Comparison of ENCODE assay signal across 10 cellular contexts in the genomic region with DNA sequence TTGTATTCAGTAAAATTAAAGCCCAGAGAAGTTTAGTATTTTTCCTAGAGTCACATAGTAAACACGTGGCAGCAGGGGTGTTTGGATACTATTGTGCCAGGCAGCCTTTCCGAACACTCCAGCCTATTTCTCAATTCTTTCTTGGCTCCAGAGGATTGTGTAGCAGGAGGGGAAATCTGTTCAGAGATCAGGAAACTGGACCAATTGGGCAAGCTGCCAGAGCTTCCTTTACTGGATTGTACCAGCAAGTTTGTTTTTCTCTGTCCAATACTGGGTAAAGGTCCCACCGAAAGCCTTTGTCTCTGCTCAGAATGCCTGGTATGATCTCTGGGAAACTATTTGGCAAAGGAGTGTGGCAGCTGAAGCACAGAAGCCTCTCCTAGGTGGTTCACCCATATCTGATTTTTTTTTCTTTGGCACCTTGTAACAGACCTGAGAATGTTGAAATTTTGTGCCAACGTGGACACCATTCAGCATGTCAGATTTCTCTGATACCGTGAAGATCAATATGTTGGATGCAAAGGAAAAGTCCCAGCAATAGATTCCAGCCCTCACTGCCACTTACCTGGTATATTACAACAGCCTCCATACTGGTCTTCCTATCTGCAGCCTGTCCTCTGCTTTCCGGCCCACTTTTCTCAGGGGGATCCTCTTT.
DNase-seq lines count a peak whose midpoint lies in the region; ATAC-seq and TF ChIP-seq lines count a peak whose summit lies in the region.
"Had no signal": no experiment of that assay in that cellular context is flagged by ENCODE, and none has a peak within 500 bp of the region (broad histone marks: within the 10 kb centered on the region; RNA-seq: fewer than 3 reads in every experiment).

No MANE protein-coding gene starts in this region.

- no peak overlapping the region for H3K27ac ChIP-seq in SK-N-SH (ENCODE audit: low read depth in 2 of 2, low read length in 1 of 2)
- peak overlapping the region; percentile 54 to 57 for H3K27ac ChIP-seq in aorta (ENCODE audit: low read depth in 1 of 2, low read length in 2 of 2)
- H3K27ac ChIP-seq: brain microvascular endothelial cell had no signal

- no peaks in the 10 kb centered on the region for H3K36me3 Mint-ChIP-seq in natural killer cell
- no peaks in the 10 kb centered on the region for H3K36me3 Mint-ChIP-seq in activated T-helper 17 cell treated with anti-CD3 and anti-CD28 coated beads, Interleukin-2, amount 50 U/mL, for 72 hours (ENCODE audit: low read depth)

- H3K4me1 Mint-ChIP-seq in natural killer cell: peaks cover 13% of the 10 kb centered on the region in 2 donors
- H3K4me1 Mint-ChIP-seq in activated T-helper 17 cell treated with anti-CD3 and anti-CD28 coated beads, Interleukin-2, amount 50 U/mL, for 72 hours: no peaks in the 10 kb centered on the region

- H3K4me3 ChIP-seq in SK-N-SH (ENCODE audit: low read depth in 2 of 2, low read length in 1 of 2) (no peak overlapping the region), fibroblast of the aortic adventitia (ENCODE audit: low read depth, low read length) (no peak overlapping the region), aorta (ENCODE audit: low read length in 2 of 2) (no peak overlapping the region)

- 78% methylated on average over 6 of the region's 6 CpGs for WGBS in SK-N-SH (ENCODE audit: low lambda C conversion rate)
- 25 to 29% methylated on average over 6 of the region's 6 CpGs for WGBS in aorta, 2 donors

- DNase-seq in SK-N-SH (peak; percentile 4), fibroblast of the aortic adventitia (ENCODE audit: low read depth) (peak; percentile 81), myocyte (ENCODE audit: low read depth) (peak; percentile 76), aorta (peak; percentile 81 to 93), NCI-H2227 treated with DMSO at 0.1 percent for 48 hours (lab: John Stamatoyannopoulos, UW) (no peak), natural killer cell (no peak)
- DNase-seq: brain microvascular endothelial cell; stimulated activated CD4-positive, alpha-beta T cell treated with anti-CD3 and anti-CD28 coated beads, Interleukin-2, amount 100 ng/mL, for 48 hours had no signal

- H3K9me3 ChIP-seq in SK-N-SH (no peaks in the 10 kb centered on the region), aorta (ENCODE audit: control insufficient read depth, low read length) (no peaks in the 10 kb centered on the region)

- TF ChIP-seq CTCF in SK-N-SH (IDR thresholded peaks at IDR 0.05) (no peak), fibroblast of the aortic adventitia (IDR thresholded peaks at IDR 0.05; ENCODE audit: insufficient read depth, low read length) (no peak), natural killer cell (IDR thresholded peaks at IDR 0.05) (no peak)

- H3K4me2 ChIP-seq in SK-N-SH: no peak overlapping the region

- no peak overlapping the region for H3K4me3 Mint-ChIP-seq in natural killer cell
- H3K4me3 Mint-ChIP-seq in activated T-helper 17 cell treated with anti-CD3 and anti-CD28 coated beads, Interleukin-2, amount 50 U/mL, for 72 hours: no peak overlapping the region

- H4K20me1 ChIP-seq in SK-N-SH (ENCODE audit: insufficient read depth): no peaks in the 10 kb centered on the region

- no peak overlapping the region for H3K9ac ChIP-seq in SK-N-SH

- H3K4me1 ChIP-seq in SK-N-SH (ENCODE audit: control insufficient read depth in 1 of 2, insufficient read depth in 2 of 2, low read depth in 1 of 2, low read length in 1 of 2) (peaks cover 0 to 11% of the 10 kb centered on the region in 2 experiments; a peak in 2 of 4 replicates), aorta (ENCODE audit: control insufficient read depth in 1 of 2, insufficient read depth in 2 of 2, low read length in 2 of 2) (peaks cover 7 to 8% of the 10 kb centered on the region in 2 donors)

- H3K27me3 Mint-ChIP-seq in natural killer cell (ENCODE audit: low read depth in 2 of 2): no peaks in the 10 kb centered on the region
- no peaks in the 10 kb centered on the region for H3K27me3 Mint-ChIP-seq in activated T-helper 17 cell treated with anti-CD3 and anti-CD28 coated beads, Interleukin-2, amount 50 U/mL, for 72 hours

- CTCF ChIA-PET in SK-N-SH (lab: Yijun Ruan, JAX): no interaction called here

- no peaks in the 10 kb centered on the region for H3K9me2 ChIP-seq in SK-N-SH

- POLR2A ChIA-PET in SK-N-SH (lab: Yijun Ruan, JAX): no interaction called here

- no peak for TF ChIP-seq EP300 in SK-N-SH (IDR thresholded peaks at IDR 0.05; ENCODE audit: borderline replicate concordance in 1 of 2, low read depth in 1 of 2, low read length in 1 of 2)

- H3K79me2 ChIP-seq in SK-N-SH (ENCODE audit: insufficient read depth): no peaks in the 10 kb centered on the region

- H3K9me3 Mint-ChIP-seq in natural killer cell: no peaks in the 10 kb centered on the region
- H3K9me3 Mint-ChIP-seq in activated T-helper 17 cell treated with anti-CD3 and anti-CD28 coated beads, Interleukin-2, amount 50 U/mL, for 72 hours: no peaks in the 10 kb centered on the region

- no peaks in the 10 kb centered on the region for H3K36me3 ChIP-seq in SK-N-SH (replicated peaks in 1 of 2; ENCODE audit: control insufficient read depth in 1 of 2, insufficient read depth in 2 of 2, low read length in 1 of 2)
- no peaks in the 10 kb centered on the region for H3K36me3 ChIP-seq in aorta (ENCODE audit: control insufficient read depth in 1 of 2, insufficient read depth in 2 of 2, low read length in 1 of 2)
- H3K36me3 ChIP-seq: brain microvascular endothelial cell had no signal

- H2AFZ ChIP-seq in SK-N-SH (ENCODE audit: low read depth): no peak overlapping the region

- ATAC-seq in SK-N-SH treated with all-trans-retinoic acid at 6 μM for 48 hours (no peak), aorta (ENCODE audit: low FRiP score) (peak; percentile 86), natural killer cell (no peak)
- no peak for ATAC-seq in activated T-helper 17 cell treated with anti-CD3 and anti-CD28 coated beads, Interleukin-2, amount 50 U/mL, for 72 hours (replicated peaks)

- no peak for TF ChIP-seq RAD21 in SK-N-SH (IDR thresholded peaks at IDR 0.05; ENCODE audit: low read length)

- no peak overlapping the region for H3K27ac Mint-ChIP-seq in natural killer cell
- no peak overlapping the region for H3K27ac Mint-ChIP-seq in activated T-helper 17 cell treated with anti-CD3 and anti-CD28 coated beads, Interleukin-2, amount 50 U/mL, for 72 hours

- H3F3A ChIP-seq in SK-N-SH (replicated peaks; ENCODE audit: insufficient read depth): no peaks in the 10 kb centered on the region

- intact Hi-C loops in aorta (cut with DNase I): no loop called here
- intact Hi-C loops in natural killer cell (cut with micrococcal nuclease): no loop called here

- H3K27me3 ChIP-seq in SK-N-SH (ENCODE audit: insufficient read depth) (no peaks in the 10 kb centered on the region), aorta (ENCODE audit: control insufficient read depth in 1 of 2, insufficient read depth in 2 of 2, low read length in 1 of 2) (no peaks in the 10 kb centered on the region)
- H3K27me3 ChIP-seq: brain microvascular endothelial cell had no signal

TF ChIP-seq in SK-N-SH, 30 proteins besides CTCF, POLR2A, EP300 and RAD21:
- TF ChIP-seq NFIC (IDR thresholded peaks at IDR 0.05; ENCODE audit: borderline replicate concordance) (peak; percentile 30; the same call in 1 of the 2 replicates), ELF1 (IDR thresholded peaks at IDR 0.05) (no peak), POLR2AphosphoS5 (IDR thresholded peaks at IDR 0.05; ENCODE audit: low read depth, low read length) (no peak)

TF ChIP-seq in SK-N-SH treated with all-trans-retinoic acid at 6 μM for 48 hours, 23 proteins besides CTCF, POLR2A, EP300 and RAD21 (continues in another document):
- TF ChIP-seq GLIS3 (CRISPR knock-in tag; IDR thresholded peaks at IDR 0.05) (no peak), CSDC2 (CRISPR knock-in tag; IDR thresholded peaks at IDR 0.05) (no peak), PPARA (CRISPR knock-in tag; IDR thresholded peaks at IDR 0.05; ENCODE audit: borderline replicate concordance) (no peak), ZNF8 (CRISPR knock-in tag; IDR thresholded peaks at IDR 0.05) (no peak), ZC3H10 (CRISPR knock-in tag; IDR thresholded peaks at IDR 0.05) (no peak)
- TF ChIP-seq, protein P1, sequence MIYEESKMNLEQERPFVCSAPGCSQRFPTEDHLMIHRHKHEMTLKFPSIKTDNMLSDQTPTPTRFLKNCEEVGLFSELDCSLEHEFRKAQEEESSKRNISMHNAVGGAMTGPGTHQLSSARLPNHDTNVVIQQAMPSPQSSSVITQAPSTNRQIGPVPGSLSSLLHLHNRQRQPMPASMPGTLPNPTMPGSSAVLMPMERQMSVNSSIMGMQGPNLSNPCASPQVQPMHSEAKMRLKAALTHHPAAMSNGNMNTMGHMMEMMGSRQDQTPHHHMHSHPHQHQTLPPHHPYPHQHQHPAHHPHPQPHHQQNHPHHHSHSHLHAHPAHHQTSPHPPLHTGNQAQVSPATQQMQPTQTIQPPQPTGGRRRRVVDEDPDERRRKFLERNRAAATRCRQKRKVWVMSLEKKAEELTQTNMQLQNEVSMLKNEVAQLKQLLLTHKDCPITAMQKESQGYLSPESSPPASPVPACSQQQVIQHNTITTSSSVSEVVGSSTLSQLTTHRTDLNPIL (CRISPR knock-in tag; IDR thresholded peaks at IDR 0.05; ENCODE audit: low read depth): no peak
- TF ChIP-seq, protein P2, sequence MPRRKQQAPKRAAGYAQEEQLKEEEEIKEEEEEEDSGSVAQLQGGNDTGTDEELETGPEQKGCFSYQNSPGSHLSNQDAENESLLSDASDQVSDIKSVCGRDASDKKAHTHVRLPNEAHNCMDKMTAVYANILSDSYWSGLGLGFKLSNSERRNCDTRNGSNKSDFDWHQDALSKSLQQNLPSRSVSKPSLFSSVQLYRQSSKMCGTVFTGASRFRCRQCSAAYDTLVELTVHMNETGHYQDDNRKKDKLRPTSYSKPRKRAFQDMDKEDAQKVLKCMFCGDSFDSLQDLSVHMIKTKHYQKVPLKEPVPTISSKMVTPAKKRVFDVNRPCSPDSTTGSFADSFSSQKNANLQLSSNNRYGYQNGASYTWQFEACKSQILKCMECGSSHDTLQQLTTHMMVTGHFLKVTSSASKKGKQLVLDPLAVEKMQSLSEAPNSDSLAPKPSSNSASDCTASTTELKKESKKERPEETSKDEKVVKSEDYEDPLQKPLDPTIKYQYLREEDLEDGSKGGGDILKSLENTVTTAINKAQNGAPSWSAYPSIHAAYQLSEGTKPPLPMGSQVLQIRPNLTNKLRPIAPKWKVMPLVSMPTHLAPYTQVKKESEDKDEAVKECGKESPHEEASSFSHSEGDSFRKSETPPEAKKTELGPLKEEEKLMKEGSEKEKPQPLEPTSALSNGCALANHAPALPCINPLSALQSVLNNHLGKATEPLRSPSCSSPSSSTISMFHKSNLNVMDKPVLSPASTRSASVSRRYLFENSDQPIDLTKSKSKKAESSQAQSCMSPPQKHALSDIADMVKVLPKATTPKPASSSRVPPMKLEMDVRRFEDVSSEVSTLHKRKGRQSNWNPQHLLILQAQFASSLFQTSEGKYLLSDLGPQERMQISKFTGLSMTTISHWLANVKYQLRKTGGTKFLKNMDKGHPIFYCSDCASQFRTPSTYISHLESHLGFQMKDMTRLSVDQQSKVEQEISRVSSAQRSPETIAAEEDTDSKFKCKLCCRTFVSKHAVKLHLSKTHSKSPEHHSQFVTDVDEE (CRISPR knock-in tag; IDR thresholded peaks at IDR 0.05): no peak

Comparison
In these comparisons a context has a peak if more than half of its experiments do, and no peak if none do; other contexts are left out.
1. DNase-seq: peak in SK-N-SH (single experiment), fibroblast of the aortic adventitia (single experiment), myocyte (single experiment) and aorta (2 of 2); none in NCI-H2227 treated with DMSO at 0.1 percent for 48 hours (single experiment) and natural killer cell (single experiment).
2. H3K27ac ChIP-seq: peak in aorta (2 of 2); none in SK-N-SH (0 of 2).